Comparison of ENCODE assay signal across 17 cellular contexts in the genomic region with DNA sequence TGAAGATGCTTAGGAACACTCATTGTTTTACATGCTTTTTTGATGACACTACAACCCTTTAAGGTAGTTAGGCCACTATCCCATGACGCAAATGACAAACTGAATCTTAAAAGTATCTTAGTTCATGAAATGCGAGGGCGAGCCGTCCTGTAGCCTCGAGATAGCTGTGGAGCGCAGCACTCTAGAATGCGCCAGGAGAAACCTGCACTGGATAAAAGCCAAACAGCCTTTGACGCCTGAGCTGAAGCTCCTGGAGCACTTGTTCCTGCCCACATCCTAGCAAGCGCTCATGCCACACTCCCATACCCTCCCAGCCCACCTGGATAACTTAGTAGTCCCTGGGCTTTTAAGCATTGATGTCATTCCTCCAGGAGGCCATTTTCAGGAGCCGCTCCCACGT.
"Had no signal": no experiment of that assay in that cellular context is flagged by ENCODE, and none has a peak within 500 bp of the region (broad histone marks: within the 10 kb centered on the region; RNA-seq: fewer than 3 reads in every experiment).

No MANE protein-coding gene starts in this region.

- FAIRE-seq: HepG2, RCC 7860 had no signal

- H3K36me3 Mint-ChIP-seq: T-cell had no signal

- H3K27ac Mint-ChIP-seq: T-cell had no signal

- H3K4me1 Mint-ChIP-seq: T-cell had no signal

- H3K27me3 Mint-ChIP-seq: T-cell had no signal

- H3K4me2 ChIP-seq: KMS-11, SK-N-SH had no signal

- H3K4me3 Mint-ChIP-seq: T-cell had no signal

- H3K9me3 ChIP-seq: SK-N-SH had no signal

- ATAC-seq: HepG2, T-cell had no signal

- H3K9ac ChIP-seq: KMS-11, SK-N-SH had no signal

- DNase-seq: IMR-90, Kasumi-1, MM.1S, NCI-H1092 treated with DMSO at 0.1 percent for 48 hours, NCI-H1436, NCI-H187, NCI-H2227 treated with DMSO at 0.1 percent for 48 hours, NCI-H510A treated with DMSO at 0.1 percent for 48 hours, NCI-H774, RPMI8226, SHP77, SK-N-SH, SW 1271, T-cell had no signal

- H3K27ac ChIP-seq: KMS-11 had no signal
